Comparison of ENCODE assay signal across 12 cellular contexts in genomic region chr20:37389241-37389747, GRCh38.
"Had no signal": no experiment of that assay in that cellular context is flagged by ENCODE, and none has a peak within 500 bp of the region (broad histone marks: within the 10 kb centered on the region; RNA-seq: fewer than 3 reads in every experiment).

No MANE protein-coding gene starts in this region.

- ATAC-seq: left colon, mucosa of descending colon, T-helper 17 cell had no signal

- DNase-seq: activated B cell treated with CpG ODN at 0.5 μM for 24 hours; activated CD4-positive, alpha-beta T cell treated with anti-CD3 and anti-CD28 coated beads, Interleukin-2, amount 50 U/mL, for 4 hours; activated gamma-delta T cell; activated T-cell treated with anti-CD3 and anti-CD28 coated beads, Interleukin-2, amount 50 U/mL, for 24 hours; amygdala; dermis blood vessel endothelial cell; retina; T-helper 17 cell; thyroid gland had no signal

- H3K9me3 ChIP-seq: mucosa of descending colon, thyroid gland had no signal

- H3K27me3 ChIP-seq: thyroid gland had no signal

- H3K27ac ChIP-seq: skin epidermis, thyroid gland had no signal

- H3K4me3 ChIP-seq: mucosa of descending colon, skin epidermis, thyroid gland had no signal
